ENCODE assay signal across 18 cellular contexts in genomic region chr3:107063351-107063750, GRCh38.
DNase-seq lines count a peak whose midpoint lies in the region; ATAC-seq and TF ChIP-seq lines count a peak whose summit lies in the region.
"Had no signal": no experiment of that assay in that cellular context is flagged by ENCODE, and none has a peak within 500 bp of the region (broad histone marks: within the 10 kb centered on the region; RNA-seq: fewer than 3 reads in every experiment).

No MANE protein-coding gene starts in this region.

- POLR2A ChIA-PET in HEK293 (lab: Yijun Ruan, JAX) = no interaction called here

- no peak overlapping the region for H3K27ac ChIP-seq in HEK293 (ENCODE audit: extremely low read depth, low read depth, low read length)
- H3K27ac ChIP-seq: esophagus squamous epithelium, right lobe of liver had no signal

- H3K4me3 ChIP-seq in HEK293 (ENCODE audit: low read depth, low read length) = no peak overlapping the region
- H3K4me3 ChIP-seq: esophagus squamous epithelium, right lobe of liver had no signal

- no peaks in the 10 kb centered on the region for H3K9me3 ChIP-seq in HEK293 (ENCODE audit: control insufficient read depth, insufficient read depth, low read depth, low read length)
- H3K9me3 ChIP-seq: esophagus squamous epithelium, right lobe of liver had no signal

- ATAC-seq in left lobe of liver = peak; percentile 42
- ATAC-seq in activated CD4-positive, CD25-positive, alpha-beta regulatory T cell treated with anti-CD3 and anti-CD28 coated beads, Interleukin-2, amount 50 U/mL, for 24 hours = no peak
- ATAC-seq: activated CD4-positive, alpha-beta T cell treated with anti-CD3 and anti-CD28 coated beads for 36 hours had no signal

- DNase-seq in A172 (ENCODE audit: low spot score) (peak; percentile 46), astrocyte of the hippocampus (ENCODE audit: low read depth, low spot score) (peak; percentile 72), left lobe of liver (ENCODE audit: low spot score) (no peak), RPMI8226 (no peak), inferior parietal cortex (ENCODE audit: extremely low spot score) (no peak), NCI-H2107 treated with DMSO at 0.1 percent for 48 hours (lab: John Stamatoyannopoulos, UW; ENCODE audit: unreplicated experiment) (no peak)
- DNase-seq: activated CD4-positive, alpha-beta T cell treated with anti-CD3 and anti-CD28 coated beads for 36 hours; activated CD8-positive, alpha-beta memory T cell treated with anti-CD3 and anti-CD28 coated beads, Interleukin-2, amount 50 U/mL, for 48 hours; CD4-positive, alpha-beta memory T cell; DMS79; dorsolateral prefrontal cortex; esophagus squamous epithelium; Karpas-422; NCI-H1417 treated with DMSO at 0.1 percent for 48 hours; right lobe of liver; stimulated activated CD4-positive, alpha-beta T cell treated with anti-CD3 and anti-CD28 coated beads, Interleukin-2, amount 100 ng/mL, for 24 hours had no signal

- H3K4me1 ChIP-seq in HEK293 (ENCODE audit: control insufficient read depth, insufficient read depth, low read length) = no peaks in the 10 kb centered on the region
- H3K4me1 ChIP-seq: right lobe of liver had no signal

- CTCF ChIA-PET in HEK293 (lab: Yijun Ruan, JAX) = interaction anchor here (0.8 to 1.0 kb wide), 2 partner anchors 18 to 454 kb away, joined by 3 read pairs; no protein-coding TSS in a partner anchor

- H3K36me3 ChIP-seq in HEK293 (ENCODE audit: control insufficient read depth in 2 of 2, insufficient read depth in 1 of 2, low read length in 2 of 2) = no peaks in the 10 kb centered on the region
- H3K36me3 ChIP-seq: esophagus squamous epithelium, right lobe of liver had no signal

- no peak for TF ChIP-seq CTCF in HEK293 (tag by site-specific recombination; IDR thresholded peaks at IDR 0.05)

TF ChIP-seq in HEK293, 187 proteins besides CTCF, POLR2A, EP300 and RAD21:
- no peak for TF ChIP-seq REPIN1 (tag by site-specific recombination; IDR thresholded peaks at IDR 0.05; ENCODE audit: low read depth)
- no peak for TF ChIP-seq PRDM2 (tag by site-specific recombination; IDR thresholded peaks at IDR 0.05; ENCODE audit: borderline replicate concordance)
- TF ChIP-seq GFI1B (tag by site-specific recombination; IDR thresholded peaks at IDR 0.05) = no peak
- TF ChIP-seq RBAK (tag by site-specific recombination; IDR thresholded peaks at IDR 0.05) = no peak
- peak; percentile 18; the same call in 1 of the 2 replicates for TF ChIP-seq GLIS1 (tag by site-specific recombination; IDR thresholded peaks at IDR 0.05)

Comparison
In these comparisons a context has a peak if more than half of its experiments do, and no peak if none do; other contexts are left out.
1. DNase-seq: peak in A172 (single experiment) and astrocyte of the hippocampus (single experiment); none in left lobe of liver (single experiment), RPMI8226 (single experiment), inferior parietal cortex (single experiment) and NCI-H2107 treated with DMSO at 0.1 percent for 48 hours (single experiment).